Comparison of ENCODE assay signal across 2 cellular contexts in genomic region chr19:49450405-49450804, GRCh38.
TF ChIP-seq lines count a peak whose summit lies in the region.

No MANE protein-coding gene starts in this region.

TF ChIP-seq in SK-N-SH, 30 proteins besides CTCF, POLR2A, EP300 and RAD21 (continued from another document):
- TF ChIP-seq, protein P1, sequence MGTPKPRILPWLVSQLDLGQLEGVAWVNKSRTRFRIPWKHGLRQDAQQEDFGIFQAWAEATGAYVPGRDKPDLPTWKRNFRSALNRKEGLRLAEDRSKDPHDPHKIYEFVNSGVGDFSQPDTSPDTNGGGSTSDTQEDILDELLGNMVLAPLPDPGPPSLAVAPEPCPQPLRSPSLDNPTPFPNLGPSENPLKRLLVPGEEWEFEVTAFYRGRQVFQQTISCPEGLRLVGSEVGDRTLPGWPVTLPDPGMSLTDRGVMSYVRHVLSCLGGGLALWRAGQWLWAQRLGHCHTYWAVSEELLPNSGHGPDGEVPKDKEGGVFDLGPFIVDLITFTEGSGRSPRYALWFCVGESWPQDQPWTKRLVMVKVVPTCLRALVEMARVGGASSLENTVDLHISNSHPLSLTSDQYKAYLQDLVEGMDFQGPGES (IDR thresholded peaks at IDR 0.05; ENCODE audit: low read depth, low read length) = no peak
- no peak for TF ChIP-seq CHD2 (IDR thresholded peaks at IDR 0.05; ENCODE audit: low read length, partially characterized antibody)
- no peak for TF ChIP-seq ZBTB33 (IDR thresholded peaks at IDR 0.05; ENCODE audit: borderline replicate concordance, low read depth)
- TF ChIP-seq MXI1 (IDR thresholded peaks at IDR 0.05; ENCODE audit: low read depth, low read length) = no peak
- TF ChIP-seq EZH2phosphoT487 (IDR thresholded peaks at IDR 0.05; ENCODE audit: borderline replicate concordance, low read depth) = no peak
- TF ChIP-seq, protein P2, sequence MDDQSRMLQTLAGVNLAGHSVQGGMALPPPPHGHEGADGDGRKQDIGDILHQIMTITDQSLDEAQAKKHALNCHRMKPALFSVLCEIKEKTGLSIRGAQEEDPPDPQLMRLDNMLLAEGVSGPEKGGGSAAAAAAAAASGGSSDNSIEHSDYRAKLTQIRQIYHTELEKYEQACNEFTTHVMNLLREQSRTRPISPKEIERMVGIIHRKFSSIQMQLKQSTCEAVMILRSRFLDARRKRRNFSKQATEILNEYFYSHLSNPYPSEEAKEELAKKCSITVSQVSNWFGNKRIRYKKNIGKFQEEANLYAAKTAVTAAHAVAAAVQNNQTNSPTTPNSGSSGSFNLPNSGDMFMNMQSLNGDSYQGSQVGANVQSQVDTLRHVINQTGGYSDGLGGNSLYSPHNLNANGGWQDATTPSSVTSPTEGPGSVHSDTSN (IDR thresholded peaks at IDR 0.05) = no peak
- TF ChIP-seq NRF1 (IDR thresholded peaks at IDR 0.05; ENCODE audit: low read depth, low read length) = no peak
- no peak for TF ChIP-seq YY1 (IDR thresholded peaks at IDR 0.05; ENCODE audit: low read depth)
- no peak for TF ChIP-seq RFX5 (IDR thresholded peaks at IDR 0.05; ENCODE audit: low read length)
- no peak for TF ChIP-seq SMC3 (IDR thresholded peaks at IDR 0.05; ENCODE audit: low read depth, low read length)

TF ChIP-seq in SK-N-SH treated with all-trans-retinoic acid at 6 μM for 48 hours, 23 proteins besides CTCF, POLR2A, EP300 and RAD21 (continued from another document):
- TF ChIP-seq, protein P3, sequence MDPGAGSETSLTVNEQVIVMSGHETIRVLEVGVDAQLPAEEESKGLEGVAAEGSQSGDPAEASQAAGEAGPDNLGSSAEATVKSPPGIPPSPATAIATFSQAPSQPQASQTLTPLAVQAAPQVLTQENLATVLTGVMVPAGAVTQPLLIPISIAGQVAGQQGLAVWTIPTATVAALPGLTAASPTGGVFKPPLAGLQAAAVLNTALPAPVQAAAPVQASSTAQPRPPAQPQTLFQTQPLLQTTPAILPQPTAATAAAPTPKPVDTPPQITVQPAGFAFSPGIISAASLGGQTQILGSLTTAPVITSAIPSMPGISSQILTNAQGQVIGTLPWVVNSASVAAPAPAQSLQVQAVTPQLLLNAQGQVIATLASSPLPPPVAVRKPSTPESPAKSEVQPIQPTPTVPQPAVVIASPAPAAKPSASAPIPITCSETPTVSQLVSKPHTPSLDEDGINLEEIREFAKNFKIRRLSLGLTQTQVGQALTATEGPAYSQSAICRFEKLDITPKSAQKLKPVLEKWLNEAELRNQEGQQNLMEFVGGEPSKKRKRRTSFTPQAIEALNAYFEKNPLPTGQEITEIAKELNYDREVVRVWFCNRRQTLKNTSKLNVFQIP (CRISPR knock-in tag; IDR thresholded peaks at IDR 0.05; ENCODE audit: borderline replicate concordance, low read depth) = no peak
- TF ChIP-seq ZNF565 (CRISPR knock-in tag; conservative IDR thresholded peaks at IDR 0.05; ENCODE audit: low read depth) = no peak
